25 cellular contexts compared by ENCODE assay signal in the genomic region with DNA sequence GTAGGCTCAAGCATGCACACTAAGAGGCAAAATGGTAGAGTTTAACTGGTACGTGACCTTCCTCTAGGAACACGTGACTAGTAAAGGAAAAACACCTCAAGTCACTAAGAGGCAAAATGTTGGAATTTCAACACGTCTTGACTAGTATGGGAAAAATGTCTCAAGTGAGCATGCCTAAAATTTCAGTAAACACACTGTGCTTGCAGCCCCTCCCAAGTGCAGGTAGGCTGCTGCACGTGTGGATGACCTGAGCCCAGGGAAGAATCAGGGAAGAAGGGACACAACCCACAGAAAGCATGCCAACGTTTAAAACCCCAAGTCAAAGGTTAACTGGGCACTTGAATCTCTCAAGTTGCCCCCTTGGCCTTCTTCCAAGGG.
"Had no signal": no experiment of that assay in that cellular context is flagged by ENCODE, and none has a peak within 500 bp of the region (broad histone marks: within the 10 kb centered on the region; RNA-seq: fewer than 3 reads in every experiment).

No MANE protein-coding gene starts in this region.

- H3K4me1 Mint-ChIP-seq: activated CD4-positive, alpha-beta T cell treated with anti-CD3 and anti-CD28 coated beads for 36 hours; activated naive CD4-positive, alpha-beta T cell treated with anti-CD3 and anti-CD28 coated beads, Interleukin-2, amount 50 U/mL, for 24 hours had no signal

- H3K27me3 ChIP-seq: breast epithelium had no signal

- H3K36me3 Mint-ChIP-seq: activated naive CD4-positive, alpha-beta T cell treated with anti-CD3 and anti-CD28 coated beads, Interleukin-2, amount 50 U/mL, for 24 hours had no signal

- H3K9me3 ChIP-seq: breast epithelium had no signal

- H3K4me1 ChIP-seq: breast epithelium had no signal

- H3K9me3 Mint-ChIP-seq: activated T-helper 2 cell treated with anti-CD3 and anti-CD28 coated beads, Interferon-gamma antibody, Interleukin-2, Interleukin-4, amounts not matched to agents 10 μg/mL and 5 μg/mL and 100 μg/mL, durations not matched to agents 14 hours and 24 hours and 36 hours had no signal

- H3K27ac ChIP-seq: breast epithelium, SK-N-MC, WERI-Rb-1 had no signal

- ATAC-seq: activated CD4-positive, alpha-beta T cell treated with anti-CD3 and anti-CD28 coated beads for 36 hours; activated CD8-positive, alpha-beta T cell treated with anti-CD3 and anti-CD28 coated beads for 36 hours; activated T-cell treated with anti-CD3 and anti-CD28 coated beads, Interleukin-2, amount 50 U/mL, for 72 hours; K562; Panc1 had no signal

- H3K36me3 ChIP-seq: breast epithelium, WERI-Rb-1 had no signal

- H3K4me3 ChIP-seq: breast epithelium, K562, SK-N-MC had no signal

- H3K27me3 Mint-ChIP-seq: activated CD4-positive, alpha-beta T cell treated with anti-CD3 and anti-CD28 coated beads for 36 hours; activated CD8-positive, alpha-beta T cell treated with anti-CD3 and anti-CD28 coated beads for 36 hours; activated naive CD4-positive, alpha-beta T cell treated with anti-CD3 and anti-CD28 coated beads, Interleukin-2, amount 50 U/mL, for 24 hours had no signal

- H3K27ac Mint-ChIP-seq: activated CD4-positive, alpha-beta T cell treated with anti-CD3 and anti-CD28 coated beads for 36 hours; activated CD8-positive, alpha-beta T cell treated with anti-CD3 and anti-CD28 coated beads for 36 hours; activated naive CD4-positive, alpha-beta T cell treated with anti-CD3 and anti-CD28 coated beads, Interleukin-2, amount 50 U/mL, for 24 hours; activated T-cell treated with anti-CD3 and anti-CD28 coated beads, Interleukin-2, amount 50 U/mL, for 72 hours; activated T-helper 2 cell treated with anti-CD3 and anti-CD28 coated beads, Interferon-gamma antibody, Interleukin-2, Interleukin-4, amounts not matched to agents 10 μg/mL and 5 μg/mL and 100 μg/mL, durations not matched to agents 14 hours and 24 hours and 36 hours had no signal

- DNase-seq: activated CD4-positive, alpha-beta T cell treated with anti-CD3 and anti-CD28 coated beads for 36 hours; activated CD4-positive, alpha-beta T cell treated with anti-CD3 and anti-CD28 coated beads, Interleukin-2, amount 50 U/mL, for 1 hour; activated CD8-positive, alpha-beta memory T cell treated with anti-CD3 and anti-CD28 coated beads, Interleukin-2, amount 50 U/mL, for 4 hours; activated CD8-positive, alpha-beta T cell treated with anti-CD3 and anti-CD28 coated beads for 36 hours; activated gamma-delta T cell treated with Interleukin-2 at 50 U/mL for 16 hours; activated T-cell treated with anti-CD3 and anti-CD28 coated beads, Interleukin-2, amount 50 U/mL, for 72 hours; aorta; central memory CD4-positive, alpha-beta T cell; Kasumi-1; NCI-H1092; NCI-H1694 treated with DMSO at 0.1 percent for 48 hours; NCI-H2029 treated with DMSO at 0.1 percent for 48 hours; NCI-H524; NCI-H82; NK-92 treated with Interleukin-12 subunit alpha and Interleukin-12 subunit beta, amount 100 ng/mL, for 24 hours; OCI-M1; RPMI8226; T-helper 1 cell had no signal

- H3K4me3 Mint-ChIP-seq: activated CD4-positive, alpha-beta T cell treated with anti-CD3 and anti-CD28 coated beads for 36 hours; activated CD8-positive, alpha-beta T cell treated with anti-CD3 and anti-CD28 coated beads for 36 hours; activated naive CD4-positive, alpha-beta T cell treated with anti-CD3 and anti-CD28 coated beads, Interleukin-2, amount 50 U/mL, for 24 hours; activated T-cell treated with anti-CD3 and anti-CD28 coated beads, Interleukin-2, amount 50 U/mL, for 72 hours had no signal
